26 cellular contexts compared by ENCODE assay signal in the genomic region with DNA sequence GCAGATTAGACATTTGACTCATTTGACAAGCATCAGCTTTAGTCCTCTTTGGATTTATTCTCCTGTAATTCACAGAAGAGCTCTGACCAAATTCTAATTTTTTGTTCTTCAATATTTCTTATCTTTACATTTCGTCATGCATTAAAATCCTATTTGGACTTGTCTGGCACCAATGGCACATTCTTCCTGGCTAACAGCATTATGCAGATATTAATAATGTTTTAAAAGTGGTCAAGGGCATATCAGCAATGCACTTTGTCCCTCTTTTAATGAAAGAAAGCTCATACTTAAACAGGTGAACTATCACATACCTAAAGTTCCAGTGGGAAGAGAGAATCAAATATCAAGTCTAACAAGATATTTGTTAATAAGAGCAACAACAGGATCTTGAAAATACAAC.
DNase-seq lines count a peak whose midpoint lies in the region; ATAC-seq, FAIRE-seq and TF ChIP-seq lines count a peak whose summit lies in the region.
"Had no signal": no experiment of that assay in that cellular context is flagged by ENCODE, and none has a peak within 500 bp of the region (broad histone marks: within the 10 kb centered on the region; RNA-seq: fewer than 3 reads in every experiment).

No MANE protein-coding gene starts in this region.

- peak; percentile 5 for FAIRE-seq in islet of Langerhans (lab: Jason Lieb, UNC)
- FAIRE-seq: A549, GM12878, GM12892, GM18507, GM19239 had no signal

- no peaks in the 10 kb centered on the region for H4K20me1 ChIP-seq in SK-N-SH (ENCODE audit: insufficient read depth)
- H4K20me1 ChIP-seq: BLaER1 treated with 17β-estradiol and CSF1 and Interleukin-3, amounts not matched to agents 10 nM and 100 nM had no signal

- WGBS in SK-N-SH (ENCODE audit: low lambda C conversion rate) = 90% methylated on average over 1 of the region's 1 CpG

- H3K27me3 ChIP-seq in SK-N-SH (ENCODE audit: insufficient read depth) = no peaks in the 10 kb centered on the region
- H3K27me3 ChIP-seq: BLaER1 treated with 17β-estradiol and CSF1 and Interleukin-3, amounts not matched to agents 10 nM and 100 nM had no signal

- H3K27ac ChIP-seq in SK-N-SH (ENCODE audit: low read depth in 2 of 2, low read length in 1 of 2) = no peak overlapping the region
- H3K27ac ChIP-seq: 22Rv1; BLaER1 treated with 17β-estradiol and CSF1 and Interleukin-3, amounts not matched to agents 10 nM and 100 nM; C4-2B had no signal

- CTCF ChIA-PET in SK-N-SH (lab: Yijun Ruan, JAX) = interaction anchor here (0.9 kb wide), 1 partner anchor 106 kb away, joined by 3 read pairs; no protein-coding TSS in a partner anchor
- CTCF ChIA-PET in activated CD4-positive, alpha-beta memory T cell treated with anti-CD3 and anti-CD28 coated beads for 36 hours (lab: Charles Lee) = no interaction called here

- no peaks in the 10 kb centered on the region for H3K36me3 Mint-ChIP-seq in activated CD4-positive, alpha-beta memory T cell treated with anti-CD3 and anti-CD28 coated beads for 36 hours
- H3K36me3 Mint-ChIP-seq: CD8-positive, alpha-beta T cell had no signal

- H3K27me3 Mint-ChIP-seq in activated CD4-positive, alpha-beta memory T cell treated with anti-CD3 and anti-CD28 coated beads for 36 hours = no peaks in the 10 kb centered on the region
- H3K27me3 Mint-ChIP-seq: B cell; CD4-positive, alpha-beta T cell had no signal

- H3K27ac Mint-ChIP-seq in activated CD4-positive, alpha-beta memory T cell treated with anti-CD3 and anti-CD28 coated beads for 36 hours = no peak overlapping the region
- H3K27ac Mint-ChIP-seq: B cell; CD4-positive, alpha-beta T cell; CD8-positive, alpha-beta T cell had no signal

- no peak overlapping the region for H3K4me2 ChIP-seq in SK-N-SH
- H3K4me2 ChIP-seq: A549; BLaER1 treated with 17β-estradiol and CSF1 and Interleukin-3, amounts not matched to agents 10 nM and 100 nM had no signal

- TF ChIP-seq EP300 in SK-N-SH (IDR thresholded peaks at IDR 0.05; ENCODE audit: borderline replicate concordance in 1 of 2, low read depth in 1 of 2, low read length in 1 of 2) = no peak

- DNase-seq in SK-N-SH = no peak
- no peak for DNase-seq in activated CD4-positive, alpha-beta memory T cell treated with anti-CD3 and anti-CD28 coated beads for 36 hours
- DNase-seq: AML-193; Caco-2; Calu3; CD4-positive, alpha-beta T cell; CD8-positive, alpha-beta T cell; DMS 273 treated with DMSO at 0.1 percent for 48 hours; DMS153; DMS53; DMS79; DND-41; EL; GDM1 had no signal

- no peak overlapping the region for H3K4me3 Mint-ChIP-seq in activated CD4-positive, alpha-beta memory T cell treated with anti-CD3 and anti-CD28 coated beads for 36 hours
- H3K4me3 Mint-ChIP-seq: B cell; CD4-positive, alpha-beta T cell; CD8-positive, alpha-beta T cell had no signal

- H3K9me2 ChIP-seq in SK-N-SH = no peaks in the 10 kb centered on the region

- intact Hi-C loops in activated CD4-positive, alpha-beta memory T cell treated with anti-CD3 and anti-CD28 coated beads for 36 hours (cut with micrococcal nuclease) = no loop called here

- no peaks in the 10 kb centered on the region for H3K4me1 Mint-ChIP-seq in activated CD4-positive, alpha-beta memory T cell treated with anti-CD3 and anti-CD28 coated beads for 36 hours (ENCODE audit: low read depth)
- H3K4me1 Mint-ChIP-seq: B cell had no signal

- no peaks in the 10 kb centered on the region for H3K79me2 ChIP-seq in SK-N-SH (ENCODE audit: insufficient read depth)

- no peak overlapping the region for H3K9ac ChIP-seq in SK-N-SH
- H3K9ac ChIP-seq: BLaER1 treated with 17β-estradiol and CSF1 and Interleukin-3, amounts not matched to agents 10 nM and 100 nM had no signal

- peaks cover 8% of the 10 kb centered on the region for H3F3A ChIP-seq in SK-N-SH (replicated peaks; ENCODE audit: insufficient read depth)

- no peak for TF ChIP-seq CTCF in SK-N-SH (IDR thresholded peaks at IDR 0.05)

- no peak for TF ChIP-seq RAD21 in SK-N-SH (IDR thresholded peaks at IDR 0.05; ENCODE audit: low read length)

- H3K4me3 ChIP-seq in SK-N-SH (ENCODE audit: low read depth in 2 of 2, low read length in 1 of 2) = no peak overlapping the region
- H3K4me3 ChIP-seq: A549; BLaER1 treated with 17β-estradiol and CSF1 and Interleukin-3, amounts not matched to agents 10 nM and 100 nM; GM12878 had no signal

- no peak for ATAC-seq in SK-N-SH treated with all-trans-retinoic acid at 6 μM for 48 hours
- no peak for ATAC-seq in GM18520 (IDR thresholded peaks at IDR 0.05; ENCODE audit: unreplicated experiment)
- ATAC-seq: A549; CD8-positive, alpha-beta T cell; GM12878 had no signal

- H3K4me1 ChIP-seq in SK-N-SH (ENCODE audit: control insufficient read depth in 1 of 2, insufficient read depth in 2 of 2, low read depth in 1 of 2, low read length in 1 of 2) = no peaks in the 10 kb centered on the region; a peak in 1 of 4 replicates
- H3K4me1 ChIP-seq: BLaER1 treated with 17β-estradiol and CSF1 and Interleukin-3, amounts not matched to agents 10 nM and 100 nM had no signal

- POLR2A ChIA-PET in SK-N-SH (lab: Yijun Ruan, JAX) = no interaction called here
- POLR2A ChIA-PET in activated CD4-positive, alpha-beta memory T cell treated with anti-CD3 and anti-CD28 coated beads for 36 hours (lab: Charles Lee) = no interaction called here

- no peaks in the 10 kb centered on the region for H3K9me3 Mint-ChIP-seq in activated CD4-positive, alpha-beta memory T cell treated with anti-CD3 and anti-CD28 coated beads for 36 hours
- H3K9me3 Mint-ChIP-seq: CD4-positive, alpha-beta T cell; CD8-positive, alpha-beta T cell had no signal

- no peak overlapping the region for H2AFZ ChIP-seq in SK-N-SH (ENCODE audit: low read depth)

- H3K9me3 ChIP-seq in SK-N-SH = no peaks in the 10 kb centered on the region
- H3K9me3 ChIP-seq: A549; BLaER1 treated with 17β-estradiol and CSF1 and Interleukin-3, amounts not matched to agents 10 nM and 100 nM; Caco-2 had no signal

- no peaks in the 10 kb centered on the region for H3K36me3 ChIP-seq in SK-N-SH (replicated peaks in 1 of 2; ENCODE audit: control insufficient read depth in 1 of 2, insufficient read depth in 2 of 2, low read length in 1 of 2)

TF ChIP-seq in SK-N-SH treated with all-trans-retinoic acid at 6 μM for 48 hours, 23 proteins besides CTCF, POLR2A, EP300 and RAD21:
- TF ChIP-seq ISL1 (CRISPR knock-in tag; IDR thresholded peaks at IDR 0.05) = peak; percentile 90
- TF ChIP-seq ZC3H10 (CRISPR knock-in tag; IDR thresholded peaks at IDR 0.05) = no peak

TF ChIP-seq in SK-N-SH, 30 proteins besides CTCF, POLR2A, EP300 and RAD21:
- TF ChIP-seq NRF1 (IDR thresholded peaks at IDR 0.05; ENCODE audit: low read depth, low read length) (no peak), EZH2phosphoT487 (IDR thresholded peaks at IDR 0.05; ENCODE audit: borderline replicate concordance, low read depth) (no peak), ELF1 (IDR thresholded peaks at IDR 0.05) (no peak), SMC3 (IDR thresholded peaks at IDR 0.05; ENCODE audit: low read depth, low read length) (no peak), RXRA (IDR thresholded peaks at IDR 0.05; ENCODE audit: borderline replicate concordance, low read depth) (no peak), GABPA (IDR thresholded peaks at IDR 0.05; ENCODE audit: low read depth) (no peak), TEAD4 (IDR thresholded peaks at IDR 0.05; ENCODE audit: borderline replicate concordance, insufficient read depth) (no peak), MXI1 (IDR thresholded peaks at IDR 0.05; ENCODE audit: low read depth, low read length) (no peak)
- TF ChIP-seq, protein P1, sequence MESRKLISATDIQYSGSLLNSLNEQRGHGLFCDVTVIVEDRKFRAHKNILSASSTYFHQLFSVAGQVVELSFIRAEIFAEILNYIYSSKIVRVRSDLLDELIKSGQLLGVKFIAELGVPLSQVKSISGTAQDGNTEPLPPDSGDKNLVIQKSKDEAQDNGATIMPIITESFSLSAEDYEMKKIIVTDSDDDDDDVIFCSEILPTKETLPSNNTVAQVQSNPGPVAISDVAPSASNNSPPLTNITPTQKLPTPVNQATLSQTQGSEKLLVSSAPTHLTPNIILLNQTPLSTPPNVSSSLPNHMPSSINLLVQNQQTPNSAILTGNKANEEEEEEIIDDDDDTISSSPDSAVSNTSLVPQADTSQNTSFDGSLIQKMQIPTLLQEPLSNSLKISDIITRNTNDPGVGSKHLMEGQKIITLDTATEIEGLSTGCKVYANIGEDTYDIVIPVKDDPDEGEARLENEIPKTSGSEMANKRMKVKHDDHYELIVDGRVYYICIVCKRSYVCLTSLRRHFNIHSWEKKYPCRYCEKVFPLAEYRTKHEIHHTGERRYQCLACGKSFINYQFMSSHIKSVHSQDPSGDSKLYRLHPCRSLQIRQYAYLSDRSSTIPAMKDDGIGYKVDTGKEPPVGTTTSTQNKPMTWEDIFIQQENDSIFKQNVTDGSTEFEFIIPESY (IDR thresholded peaks at IDR 0.05; ENCODE audit: borderline replicate concordance, low read depth) = no peak
- TF ChIP-seq, protein P2, sequence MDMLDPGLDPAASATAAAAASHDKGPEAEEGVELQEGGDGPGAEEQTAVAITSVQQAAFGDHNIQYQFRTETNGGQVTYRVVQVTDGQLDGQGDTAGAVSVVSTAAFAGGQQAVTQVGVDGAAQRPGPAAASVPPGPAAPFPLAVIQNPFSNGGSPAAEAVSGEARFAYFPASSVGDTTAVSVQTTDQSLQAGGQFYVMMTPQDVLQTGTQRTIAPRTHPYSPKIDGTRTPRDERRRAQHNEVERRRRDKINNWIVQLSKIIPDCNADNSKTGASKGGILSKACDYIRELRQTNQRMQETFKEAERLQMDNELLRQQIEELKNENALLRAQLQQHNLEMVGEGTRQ (IDR thresholded peaks at IDR 0.05; ENCODE audit: borderline replicate concordance, low read depth, low read length) = no peak
TF ChIP-seq in SK-N-SH: peak in this region for 0.
